Comparison of ENCODE assay signal across 11 cellular contexts in the genomic region with DNA sequence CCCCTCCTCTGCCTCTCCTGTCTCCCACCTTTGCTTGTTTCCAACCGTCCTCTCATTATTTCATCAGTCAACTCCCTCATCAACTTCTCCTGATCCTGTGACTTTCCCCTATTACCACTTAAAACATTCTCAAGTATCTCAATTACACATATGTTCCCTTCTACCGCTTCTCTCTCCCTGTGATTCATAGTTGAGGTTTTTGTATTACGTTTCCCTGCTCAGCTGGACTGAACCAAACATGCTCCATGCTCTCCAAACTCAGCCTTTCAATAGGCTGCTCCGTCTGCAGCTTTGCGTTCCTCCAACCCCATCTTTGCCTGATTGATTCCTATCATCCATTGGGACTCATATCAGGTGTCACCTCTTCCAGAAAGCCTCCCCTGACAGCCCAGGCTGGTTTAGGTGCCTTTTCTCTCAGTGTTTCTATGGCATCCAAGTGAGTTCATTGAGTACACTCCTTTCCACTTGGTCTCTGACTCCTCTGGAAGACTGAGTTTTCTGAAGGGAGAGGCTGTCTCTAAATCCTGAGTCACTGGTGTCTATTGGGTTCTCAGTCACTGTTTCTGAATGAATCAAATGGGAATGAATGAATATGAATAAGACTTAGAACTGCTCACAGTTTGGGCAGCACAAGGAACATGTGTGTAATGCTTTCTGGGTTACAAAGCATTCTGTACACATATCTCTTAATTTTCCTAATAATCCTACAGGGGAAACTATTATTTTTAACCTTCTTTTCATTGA. TPM values are rescaled to one million over a fixed set of nuclear protein-coding genes. Genes with fewer than 3 reads are reported as not detected.
DNase-seq lines count a peak whose midpoint lies in the region; ATAC-seq, FAIRE-seq and TF ChIP-seq lines count a peak whose summit lies in the region.
"Had no signal": no experiment of that assay in that cellular context is flagged by ENCODE, and none has a peak within 500 bp of the region (broad histone marks: within the 10 kb centered on the region; RNA-seq: fewer than 3 reads in every experiment).

No MANE protein-coding gene starts in this region.

- no peaks in the 10 kb centered on the region for H3K9me3 Mint-ChIP-seq in effector memory CD8-positive, alpha-beta T cell
- H3K9me3 Mint-ChIP-seq in CD8-positive, alpha-beta T cell: no peaks in the 10 kb centered on the region

- intact Hi-C loops in left lung (cut with DNase I): no loop called here
- intact Hi-C loops in CD8-positive, alpha-beta T cell (cut with DNase I, micrococcal nuclease): loop anchor here in 1 of 2 experiments (10.0 kb wide), 1 partner anchor 599 kb away; no protein-coding TSS in a partner anchor

- H3K36me3 ChIP-seq in bronchial epithelial cell (ENCODE audit: control insufficient read depth, insufficient read depth, low read length) (no peaks in the 10 kb centered on the region), left lung (no peaks in the 10 kb centered on the region)
- H3K36me3 ChIP-seq in CD8-positive, alpha-beta T cell (ENCODE audit: insufficient read depth, low read length): no peaks in the 10 kb centered on the region
- H3K36me3 ChIP-seq: ascending aorta, right lobe of liver had no signal

- POLR2A ChIA-PET in CD8-positive, alpha-beta T cell (lab: Charles Lee): no interaction called here

- no peaks in the 10 kb centered on the region for H3K27me3 ChIP-seq in bronchial epithelial cell (ENCODE audit: control insufficient read depth, insufficient read depth, low read length)
- no peaks in the 10 kb centered on the region for H3K27me3 ChIP-seq in left lung
- peaks cover 8% of the 10 kb centered on the region for H3K27me3 ChIP-seq in CD8-positive, alpha-beta T cell (ENCODE audit: insufficient read depth, low read length)
- H3K27me3 ChIP-seq: ascending aorta, right lobe of liver had no signal

- TF ChIP-seq CTCF in bronchial epithelial cell (IDR thresholded peaks at IDR 0.05; ENCODE audit: insufficient read depth, low read length, severe bottlenecking): no peak
- TF ChIP-seq CTCF in left lung (IDR thresholded peaks at IDR 0.05): no peak
- no peak for TF ChIP-seq CTCF in CD8-positive, alpha-beta T cell (IDR thresholded peaks at IDR 0.05)

- H3K4me3 Mint-ChIP-seq in effector memory CD8-positive, alpha-beta T cell: no peak overlapping the region
- H3K4me3 Mint-ChIP-seq in CD8-positive, alpha-beta T cell: no peak overlapping the region

- H3K27ac Mint-ChIP-seq in effector memory CD8-positive, alpha-beta T cell: no peak overlapping the region
- no peak overlapping the region for H3K27ac Mint-ChIP-seq in CD8-positive, alpha-beta T cell

- ATAC-seq in left lung: peak; percentile 47
- ATAC-seq in effector memory CD8-positive, alpha-beta T cell (replicated peaks): no peak
- ATAC-seq in CD8-positive, alpha-beta T cell: no peak

- H3K4me3 ChIP-seq in bronchial epithelial cell (ENCODE audit: low read depth, low read length) (peak overlapping the region; percentile 7), left lung (no peak overlapping the region)
- H3K4me3 ChIP-seq in CD8-positive, alpha-beta T cell (ENCODE audit: low read depth, low read length): no peak overlapping the region
- H3K4me3 ChIP-seq: ascending aorta, right lobe of liver had no signal

- no peaks in the 10 kb centered on the region for H3K9me3 ChIP-seq in left lung
- H3K9me3 ChIP-seq in CD8-positive, alpha-beta T cell (ENCODE audit: low read length): no peaks in the 10 kb centered on the region
- H3K9me3 ChIP-seq: ascending aorta, right lobe of liver had no signal

- H3K4me1 ChIP-seq in left lung: peaks cover 0 to 4% of the 10 kb centered on the region in 2 donors
- H3K4me1 ChIP-seq in CD8-positive, alpha-beta T cell (ENCODE audit: insufficient read depth, low read length): no peaks in the 10 kb centered on the region

- no peaks in the 10 kb centered on the region for H3K4me1 Mint-ChIP-seq in effector memory CD8-positive, alpha-beta T cell (ENCODE audit: low read depth in 2 of 2)
- no peaks in the 10 kb centered on the region for H3K4me1 Mint-ChIP-seq in CD8-positive, alpha-beta T cell (ENCODE audit: low read depth)

- H3K27ac ChIP-seq in left lung: no peak overlapping the region
- no peak overlapping the region for H3K27ac ChIP-seq in CD8-positive, alpha-beta T cell (ENCODE audit: low read depth, low read length)

- CTCF ChIA-PET in CD8-positive, alpha-beta T cell (lab: Charles Lee): interaction anchor here (1.0 kb wide), 1 partner anchor 11 kb away, joined by 3 read pairs; no protein-coding TSS in a partner anchor

- peak; percentile 68 for DNase-seq in AG20443 (ENCODE audit: low spot score)
- DNase-seq in HT1080 (ENCODE audit: low read depth): peak; percentile 93
- DNase-seq in bronchial epithelial cell (ENCODE audit: low read depth): peak; percentile 95
- DNase-seq in left lung: no peak
- no peak for DNase-seq in DMS79 treated with DMSO at 0.1 percent for 48 hours (lab: John Stamatoyannopoulos, UW)
- no peak for DNase-seq in GM19240 (ENCODE audit: insufficient read length, low spot score)
- DNase-seq in effector memory CD8-positive, alpha-beta T cell: no peak
- no peak for DNase-seq in CD8-positive, alpha-beta T cell
- DNase-seq: DMS53 had no signal

- peak; percentile 92 for FAIRE-seq in bronchial epithelial cell (lab: Jason Lieb, UNC)

- H3K36me3 Mint-ChIP-seq in effector memory CD8-positive, alpha-beta T cell (ENCODE audit: insufficient read depth): no peaks in the 10 kb centered on the region
- H3K36me3 Mint-ChIP-seq in CD8-positive, alpha-beta T cell: no peaks in the 10 kb centered on the region

- peaks cover 0 to 17% of the 10 kb centered on the region in 2 donors for H3K27me3 Mint-ChIP-seq in effector memory CD8-positive, alpha-beta T cell
- peaks cover 9% of the 10 kb centered on the region for H3K27me3 Mint-ChIP-seq in CD8-positive, alpha-beta T cell (ENCODE audit: low read depth)

RNA-seq across cellular contexts. Expression of gene PLD1, which starts 56.4 kb away (rescaled TPM):
- 6.2 and 7.5 TPM in 2 replicates for total RNA-seq in HT1080 (2014; rRNA removed; shearing (Covaris generic))
- 8.2 and 11.2 TPM in 2 replicates for polyA plus RNA-seq in HT1080 (2015; cell fraction: cytosol; rRNA removed)
- 28.6 and 31.8 TPM in 2 replicates for polyA plus RNA-seq in HT1080 (2015; cell fraction: nucleus; rRNA removed)
- 10.5 and 20.0 TPM in 2 replicates for total RNA-seq in bronchial epithelial cell
- total RNA-seq in left lung: 10 to 100 TPM; 18.5 to 18.7 TPM
- total RNA-seq in CD8-positive, alpha-beta T cell: 1 to 10 TPM; 1.1 to 1.6 TPM

Comparison
In these comparisons a context has a peak if more than half of its experiments do, and no peak if none do; other contexts are left out.
1. DNase-seq: peak in AG20443 (single experiment), HT1080 (single experiment) and bronchial epithelial cell (single experiment); none in left lung (0 of 2), DMS79 treated with DMSO at 0.1 percent for 48 hours (single experiment), GM19240 (single experiment), effector memory CD8-positive, alpha-beta T cell (0 of 3) and CD8-positive, alpha-beta T cell (0 of 7).